Comparison of ENCODE assay signal across 22 cellular contexts in genomic region chr13:104980571-104980970, GRCh38.
"Had no signal": no experiment of that assay in that cellular context is flagged by ENCODE, and none has a peak within 500 bp of the region (broad histone marks: within the 10 kb centered on the region; RNA-seq: fewer than 3 reads in every experiment).

No MANE protein-coding gene starts in this region.

- ATAC-seq: effector memory CD8-positive, alpha-beta T cell; gastrocnemius medialis; heart right ventricle; naive thymus-derived CD8-positive, alpha-beta T cell; psoas muscle; right lobe of liver; stimulated activated memory B cell treated with anti-CD40 and anti-IgM and Interleukin-4, amounts not matched to agents 10 μg/mL and 1 μg/mL and 100 μg/mL, for 72 hours had no signal

- H3K27me3 ChIP-seq: esophagus muscularis mucosa, gastrocnemius medialis, heart right ventricle, neutrophil, right lobe of liver, spleen, tibial artery, upper lobe of left lung, uterus had no signal

- H3K36me3 ChIP-seq: esophagus muscularis mucosa, gastrocnemius medialis, heart right ventricle, neutrophil, right lobe of liver, spleen, tibial artery, upper lobe of left lung, uterus had no signal

- H3K9me3 Mint-ChIP-seq: naive thymus-derived CD8-positive, alpha-beta T cell; stimulated activated memory B cell treated with anti-CD40 and anti-IgM and Interleukin-4, amounts not matched to agents 10 μg/mL and 1 μg/mL and 100 μg/mL, for 72 hours; stimulated activated naive CD8-positive, alpha-beta T cell treated with anti-CD3 and anti-CD28 coated beads, Interleukin-15, Interleukin-2, amounts not matched to agents 100 ng/mL and 50 ng/mL, for 24 hours had no signal

- H3K4me3 ChIP-seq: esophagus muscularis mucosa, gastrocnemius medialis, heart right ventricle, psoas muscle, right lobe of liver, spleen, tibial artery, upper lobe of left lung, uterus had no signal

- H3K4me3 Mint-ChIP-seq: effector memory CD8-positive, alpha-beta T cell; naive thymus-derived CD8-positive, alpha-beta T cell; stimulated activated memory B cell treated with anti-CD40 and anti-IgM and Interleukin-4, amounts not matched to agents 10 μg/mL and 1 μg/mL and 100 μg/mL, for 72 hours; stimulated activated naive CD8-positive, alpha-beta T cell treated with anti-CD3 and anti-CD28 coated beads, Interleukin-15, Interleukin-2, amounts not matched to agents 100 ng/mL and 50 ng/mL, for 24 hours had no signal

- H3K9me3 ChIP-seq: esophagus muscularis mucosa, gastrocnemius medialis, heart right ventricle, neutrophil, psoas muscle, right lobe of liver, spleen, tibial artery, upper lobe of left lung, uterus had no signal

- H3K27me3 Mint-ChIP-seq: effector memory CD8-positive, alpha-beta T cell; naive thymus-derived CD8-positive, alpha-beta T cell; stimulated activated memory B cell treated with anti-CD40 and anti-IgM and Interleukin-4, amounts not matched to agents 10 μg/mL and 1 μg/mL and 100 μg/mL, for 72 hours; stimulated activated naive CD8-positive, alpha-beta T cell treated with anti-CD3 and anti-CD28 coated beads, Interleukin-15, Interleukin-2, amounts not matched to agents 100 ng/mL and 50 ng/mL, for 24 hours had no signal

- H3K27ac ChIP-seq: epithelial cell of prostate, esophagus muscularis mucosa, gastrocnemius medialis, heart right ventricle, neutrophil, psoas muscle, right lobe of liver, spleen, tibial artery, upper lobe of left lung, uterus had no signal

- DNase-seq: effector memory CD8-positive, alpha-beta T cell; gastrocnemius medialis; heart right ventricle; hypothalamus; kidney glomerular epithelial cell; mesendoderm; naive thymus-derived CD8-positive, alpha-beta T cell; psoas muscle; retina; right lobe of liver; spleen; stimulated activated CD4-positive, alpha-beta T cell treated with anti-CD3 and anti-CD28 coated beads, Interleukin-15, amount 100 ng/mL, for 24 hours; stimulated activated CD4-positive, alpha-beta T cell treated with anti-CD3 and anti-CD28 coated beads, Interleukin-1b, Interleukin-23, amount 100 ng/mL, for 48 hours; stimulated activated CD4-positive, alpha-beta T cell treated with anti-CD3 and anti-CD28 coated beads, Interleukin-4, amount 100 ng/mL, for 24 hours; tibial artery; upper lobe of left lung; uterus had no signal

- H3K27ac Mint-ChIP-seq: effector memory CD8-positive, alpha-beta T cell; stimulated activated memory B cell treated with anti-CD40 and anti-IgM and Interleukin-4, amounts not matched to agents 10 μg/mL and 1 μg/mL and 100 μg/mL, for 72 hours; stimulated activated naive CD8-positive, alpha-beta T cell treated with anti-CD3 and anti-CD28 coated beads, Interleukin-15, Interleukin-2, amounts not matched to agents 100 ng/mL and 50 ng/mL, for 24 hours had no signal

- H3K36me3 Mint-ChIP-seq: naive thymus-derived CD8-positive, alpha-beta T cell; stimulated activated memory B cell treated with anti-CD40 and anti-IgM and Interleukin-4, amounts not matched to agents 10 μg/mL and 1 μg/mL and 100 μg/mL, for 72 hours had no signal

- H3K4me1 ChIP-seq: uterus had no signal
